In genomic region chr6:26519359-26519758, GRCh38 we compare ENCODE assay signal across 18 cellular contexts. TPM values are rescaled to one million over a fixed set of nuclear protein-coding genes. Genes with fewer than 3 reads are reported as not detected.
DNase-seq lines count a peak whose midpoint lies in the region; ATAC-seq and TF ChIP-seq lines count a peak whose summit lies in the region.
"Had no signal": no experiment of that assay in that cellular context is flagged by ENCODE, and none has a peak within 500 bp of the region (broad histone marks: within the 10 kb centered on the region; RNA-seq: fewer than 3 reads in every experiment).

No MANE protein-coding gene starts in this region.

- POLR2A ChIA-PET in CD4-positive, alpha-beta T cell (lab: Charles Lee) = interaction anchor here (0.9 to 5.1 kb wide), 6 partner anchors 18 to 628 kb away, joined by 3 to 80 read pairs (median 3); partner anchors contain the start of gene HMGN4

- TF ChIP-seq POLR2A in suprapubic skin (IDR thresholded peaks at IDR 0.05) = no peak
- TF ChIP-seq POLR2A in transverse colon (IDR thresholded peaks at IDR 0.05) = no peak

- no peaks in the 10 kb centered on the region for H3K79me2 ChIP-seq in Karpas-422 (ENCODE audit: low read length)

- H3K9me2 ChIP-seq in Karpas-422 (replicated peaks; ENCODE audit: insufficient read depth, low read length) = no peaks in the 10 kb centered on the region

- H3K9me3 ChIP-seq in CD4-positive, alpha-beta T cell (ENCODE audit: control insufficient read depth, low read length) = no peaks in the 10 kb centered on the region
- H3K9me3 ChIP-seq in Karpas-422 (ENCODE audit: low read length) (no peaks in the 10 kb centered on the region), endodermal cell (ENCODE audit: control insufficient read depth, low read length) (no peaks in the 10 kb centered on the region), suprapubic skin (no peaks in the 10 kb centered on the region), transverse colon (no peaks in the 10 kb centered on the region)
- H3K9me3 ChIP-seq: BE2C; BLaER1 treated with 17β-estradiol and CSF1 and Interleukin-3, amounts not matched to agents 10 nM and 100 nM; Caco-2 had no signal

- no peak for ATAC-seq in CD4-positive, alpha-beta T cell (ENCODE audit: poor library complexity)
- ATAC-seq: CD8-positive, alpha-beta T cell had no signal

- CTCF ChIA-PET in CD4-positive, alpha-beta T cell (lab: Charles Lee) = interaction anchor here (2.7 kb wide), 1 partner anchor 77 kb away, joined by 12 read pairs; no protein-coding TSS in a partner anchor

- no peak for DNase-seq in CD4-positive, alpha-beta T cell
- DNase-seq in Karpas-422 = no peak
- peak; percentile 19 for DNase-seq in endodermal cell
- no peak for DNase-seq in ACHN
- no peak for DNase-seq in suprapubic skin (ENCODE audit: low spot score in 2 of 2)
- no peak for DNase-seq in transverse colon
- DNase-seq: BE2C; Caco-2; CD8-positive, alpha-beta T cell; DMS153; DND-41; GM23248; H9; HFFc6 had no signal

- no peaks in the 10 kb centered on the region for H3K9me3 Mint-ChIP-seq in CD4-positive, alpha-beta T cell
- H3K9me3 Mint-ChIP-seq in endodermal cell = no peaks in the 10 kb centered on the region
- H3K9me3 Mint-ChIP-seq: CD8-positive, alpha-beta T cell; H9; HFFc6 had no signal

- peak overlapping the region; percentile 99 for H3K27ac Mint-ChIP-seq in CD4-positive, alpha-beta T cell
- no peak overlapping the region for H3K27ac Mint-ChIP-seq in endodermal cell

- in situ Hi-C loops in ACHN (cut with HindIII; ENCODE audit: low pct_ligation_motif_present, low pct_unique_long_range_greater_than_20kb, low sequenced_read_pairs) (no loop called here), transverse colon (cut with MboI; ENCODE audit: low pct_ligation_motif_present in 1 of 4, low pct_unique_long_range_greater_than_20kb in 1 of 4, low sequenced_read_pairs in 3 of 4) (no loop called here)

- peak overlapping the region; percentile 26; the same call in 1 of the 2 replicates for H2AFZ ChIP-seq in Karpas-422 (ENCODE audit: low read length)

- no peak for TF ChIP-seq CTCF in CD4-positive, alpha-beta T cell (IDR thresholded peaks at IDR 0.05)
- TF ChIP-seq CTCF in endodermal cell (conservative IDR thresholded peaks at IDR 0.05) (no peak), suprapubic skin (IDR thresholded peaks at IDR 0.05) (no peak), transverse colon (IDR thresholded peaks at IDR 0.05) (no peak)

- TF ChIP-seq EP300 in suprapubic skin (IDR thresholded peaks at IDR 0.05) (no peak), transverse colon (IDR thresholded peaks at IDR 0.05; ENCODE audit: low read depth) (no peak)

- H3K4me1 ChIP-seq in Karpas-422 (ENCODE audit: low read length) (peaks cover 13% of the 10 kb centered on the region), endodermal cell (ENCODE audit: control insufficient read depth, insufficient read depth, low read length) (peaks cover 2% of the 10 kb centered on the region), suprapubic skin (peaks cover 29% of the 10 kb centered on the region), transverse colon (peaks cover 0 to 16% (median 5%) of the 10 kb centered on the region in 4 donors)
- H3K4me1 ChIP-seq: BE2C had no signal

- peaks cover 16% of the 10 kb centered on the region for H3K36me3 Mint-ChIP-seq in CD4-positive, alpha-beta T cell (ENCODE audit: low read depth)
- no peaks in the 10 kb centered on the region for H3K36me3 Mint-ChIP-seq in endodermal cell (ENCODE audit: low read depth)
- H3K36me3 Mint-ChIP-seq: CD8-positive, alpha-beta T cell had no signal

- intact Hi-C loops in CD4-positive, alpha-beta T cell (cut with DNase I, micrococcal nuclease) = no loop called here
- intact Hi-C loops in transverse colon (cut with DNase I; ENCODE audit: low total_unique reads) = no loop called here

- no peaks in the 10 kb centered on the region for H3K36me3 ChIP-seq in Karpas-422 (ENCODE audit: insufficient read depth, low read length)
- no peaks in the 10 kb centered on the region for H3K36me3 ChIP-seq in endodermal cell (ENCODE audit: control insufficient read depth, insufficient read depth, low read length)
- H3K36me3 ChIP-seq in suprapubic skin = no peaks in the 10 kb centered on the region
- H3K36me3 ChIP-seq in transverse colon = no peaks in the 10 kb centered on the region
- H3K36me3 ChIP-seq: BE2C; BLaER1 treated with 17β-estradiol and CSF1 and Interleukin-3, amounts not matched to agents 10 nM and 100 nM had no signal

- no peak overlapping the region for H3K4me3 Mint-ChIP-seq in CD4-positive, alpha-beta T cell
- no peak overlapping the region for H3K4me3 Mint-ChIP-seq in endodermal cell

- H3K4me2 ChIP-seq in Karpas-422 (ENCODE audit: low read depth, low read length, poor library complexity, severe bottlenecking) = no peak overlapping the region

- no peak overlapping the region for H3K4me3 ChIP-seq in Karpas-422 (ENCODE audit: low read length)
- H3K4me3 ChIP-seq in endodermal cell (ENCODE audit: low read length) = no peak overlapping the region
- H3K4me3 ChIP-seq in suprapubic skin = no peak overlapping the region
- no peak overlapping the region for H3K4me3 ChIP-seq in transverse colon

- no peaks in the 10 kb centered on the region for H4K20me1 ChIP-seq in Karpas-422 (ENCODE audit: insufficient read depth, low read depth, low read length)
- H4K20me1 ChIP-seq: BLaER1 treated with 17β-estradiol and CSF1 and Interleukin-3, amounts not matched to agents 10 nM and 100 nM had no signal

- H3K9ac ChIP-seq in Karpas-422 (ENCODE audit: low read length) (no peak overlapping the region), endodermal cell (ENCODE audit: extremely low read depth, low read length, poor library complexity, severe bottlenecking) (no peak overlapping the region)

- peaks cover 30% of the 10 kb centered on the region for H3K4me1 Mint-ChIP-seq in CD4-positive, alpha-beta T cell (ENCODE audit: low read depth)
- H3K4me1 Mint-ChIP-seq in endodermal cell = peaks cover 21% of the 10 kb centered on the region

- H3K27ac ChIP-seq in CD4-positive, alpha-beta T cell (ENCODE audit: low read depth, low read length) = no peak overlapping the region
- H3K27ac ChIP-seq in Karpas-422 (ENCODE audit: low read length) (no peak overlapping the region), endodermal cell (ENCODE audit: low read depth, low read length) (no peak overlapping the region), suprapubic skin (no peak overlapping the region), transverse colon (no peak overlapping the region)

- H3K27me3 Mint-ChIP-seq in CD4-positive, alpha-beta T cell = peaks cover 9% of the 10 kb centered on the region
- H3K27me3 Mint-ChIP-seq in endodermal cell (ENCODE audit: insufficient read depth) = no peaks in the 10 kb centered on the region

- no peaks in the 10 kb centered on the region for H3K27me3 ChIP-seq in CD4-positive, alpha-beta T cell (ENCODE audit: control insufficient read depth, insufficient read depth, low read length)
- H3K27me3 ChIP-seq in Karpas-422 (ENCODE audit: low read length) (no peaks in the 10 kb centered on the region), endodermal cell (ENCODE audit: control insufficient read depth, insufficient read depth, low read length, poor library complexity, severe bottlenecking) (no peaks in the 10 kb centered on the region), suprapubic skin (no peaks in the 10 kb centered on the region), transverse colon (no peaks in the 10 kb centered on the region)
- H3K27me3 ChIP-seq: BE2C; BLaER1 treated with 17β-estradiol and CSF1 and Interleukin-3, amounts not matched to agents 10 nM and 100 nM had no signal

- WGBS in endodermal cell (ENCODE audit: insufficient coverage in 1 of 2, insufficient read length in 1 of 2), 2 experiments = 98 to 100% methylated on average over 1 to 2 of the region's 2 CpGs
- 96% methylated on average over 2 of the region's 2 CpGs for WGBS in suprapubic skin
- WGBS in transverse colon (ENCODE audit: low coverage in 1 of 2), 2 donors = 98 to 100% methylated on average over 2 of the region's 2 CpGs

RNA-seq across cellular contexts. Expression of gene HMGN4, which starts 18.8 kb away (rescaled TPM):
- 10 to 100 TPM; 22.7 to 24.8 TPM for total RNA-seq in CD4-positive, alpha-beta T cell
- 57.3 and 103 TPM in 2 replicates for total RNA-seq in Karpas-422 (2014; rRNA removed; shearing (Covaris generic); ENCODE audit: low replicate concordance)
- total RNA-seq in endodermal cell (10 to 100 TPM; 48.8 to 79.8 TPM), suprapubic skin (10 to 100 TPM; 25.2 to 48.5 (median 34.5) TPM), transverse colon (10 to 100 TPM; 20.3 to 69.6 (median 62.8) TPM)
- polyA plus RNA-seq in endodermal cell (2013, experiment 1 of 2) = 67.9 TPM
- polyA plus RNA-seq in endodermal cell (2013, experiment 2 of 2) = 65.5 TPM

RNA-seq across cellular contexts. Expression of gene BTN1A1, which starts 19.3 kb away (rescaled TPM):
- total RNA-seq in CD4-positive, alpha-beta T cell = not detected
- 0.22 TPM in 1 of 2 replicates, not detected in the other for total RNA-seq in Karpas-422 (2014; rRNA removed; shearing (Covaris generic); ENCODE audit: low replicate concordance)
- total RNA-seq in endodermal cell = under 1 TPM in 1 of 2 donors, not detected in 1; 0.11 TPM
- not detected for polyA plus RNA-seq in endodermal cell (2013, experiment 1 of 2)
- polyA plus RNA-seq in endodermal cell (2013, experiment 2 of 2) = not detected
- total RNA-seq in suprapubic skin = not detected
- under 1 TPM in 1 of 4 donors, not detected in 3; 0.32 TPM for total RNA-seq in transverse colon
- total RNA-seq: A172; A673; CD8-positive, alpha-beta T cell; H4; HFFc6 had no signal
- polyA plus RNA-seq: GM23248 had no signal
